9 cellular contexts compared by ENCODE assay signal in genomic region chr16:3364774-3365427, GRCh38. TPM values are rescaled to one million over a fixed set of nuclear protein-coding genes. Genes with fewer than 3 reads are reported as not detected.
DNase-seq lines count a peak whose midpoint lies in the region; ATAC-seq and TF ChIP-seq lines count a peak whose summit lies in the region.
"Had no signal": no experiment of that assay in that cellular context is flagged by ENCODE, and none has a peak within 500 bp of the region (broad histone marks: within the 10 kb centered on the region; RNA-seq: fewer than 3 reads in every experiment).

No MANE protein-coding gene starts in this region.

- peaks cover 13% of the 10 kb centered on the region for H3K4me1 Mint-ChIP-seq in activated naive CD8-positive, alpha-beta T cell treated with anti-CD3 and anti-CD28 coated beads, Interleukin-2, amount 50 U/mL, for 24 hours
- H3K4me1 Mint-ChIP-seq: neural crest cell had no signal

- intact Hi-C loops in left cardiac atrium (cut with DNase I) (no loop called here), gastrocnemius medialis (cut with DNase I; ENCODE audit: low total_unique reads) (loop anchor here (2.0 kb wide), 1 partner anchor 36 kb away; the partner anchor contains the start of genes ZNF174 and ZSCAN32)

- peak overlapping the region; percentile 67 to 76 (median 73) for H3K27ac ChIP-seq in gastrocnemius medialis

- in situ Hi-C loops in gastrocnemius medialis (cut with MboI; ENCODE audit: low sequenced_read_pairs in 4 of 4): no loop called here

- no peak for TF ChIP-seq CTCF in GM12865 (IDR thresholded peaks at IDR 0.05; ENCODE audit: insufficient read depth, low read depth, low read length, missing control alignments)
- no peak for TF ChIP-seq CTCF in gastrocnemius medialis (IDR thresholded peaks at IDR 0.05 in 4 of 5, conservative IDR thresholded peaks at IDR 0.05 in 1 of 5)

- TF ChIP-seq POLR2A in gastrocnemius medialis (IDR thresholded peaks at IDR 0.05): no peak

- H3K36me3 Mint-ChIP-seq in activated naive CD8-positive, alpha-beta T cell treated with anti-CD3 and anti-CD28 coated beads, Interleukin-2, amount 50 U/mL, for 24 hours (ENCODE audit: low read depth): peaks cover 23% of the 10 kb centered on the region

- H3K27me3 Mint-ChIP-seq in activated naive CD8-positive, alpha-beta T cell treated with anti-CD3 and anti-CD28 coated beads, Interleukin-2, amount 50 U/mL, for 24 hours: peaks cover 9% of the 10 kb centered on the region

- peak overlapping the region; percentile 66 for H3K27ac Mint-ChIP-seq in activated naive CD8-positive, alpha-beta T cell treated with anti-CD3 and anti-CD28 coated beads, Interleukin-2, amount 50 U/mL, for 24 hours

- peak; percentile 96 for ATAC-seq in activated naive CD8-positive, alpha-beta T cell treated with anti-CD3 and anti-CD28 coated beads, Interleukin-2, amount 50 U/mL, for 24 hours
- ATAC-seq in left cardiac atrium: peak; percentile 99 to 100
- peak; percentile 82 to 87 for ATAC-seq in gastrocnemius medialis

- H3K4me3 Mint-ChIP-seq in activated naive CD8-positive, alpha-beta T cell treated with anti-CD3 and anti-CD28 coated beads, Interleukin-2, amount 50 U/mL, for 24 hours: peak overlapping the region; percentile 80
- H3K4me3 Mint-ChIP-seq: neural crest cell had no signal

- no peaks in the 10 kb centered on the region for H3K27me3 ChIP-seq in gastrocnemius medialis

- no peaks in the 10 kb centered on the region for H3K4me1 ChIP-seq in gastrocnemius medialis

- DNase-seq in GM12865 (ENCODE audit: low read depth): peak; percentile 93
- peak; percentile 87 for DNase-seq in HT-29 (ENCODE audit: low spot score)
- peak; percentile 80 for DNase-seq in T follicular helper cell (ENCODE audit: low read depth)
- DNase-seq in activated naive CD8-positive, alpha-beta T cell treated with anti-CD3 and anti-CD28 coated beads, Interleukin-2, amount 50 U/mL, for 24 hours: peak; percentile 84
- DNase-seq in left cardiac atrium: peak; percentile 95
- DNase-seq in gastrocnemius medialis: peak; percentile 53 to 71
- DNase-seq in NCI-H526 (lab: John Stamatoyannopoulos, UW): no peak
- no peak for DNase-seq in DMS79 treated with DMSO at 0.1 percent for 48 hours (lab: John Stamatoyannopoulos, UW)

- H3K9me3 ChIP-seq in gastrocnemius medialis: peaks cover 0 to 22% (median 2%) of the 10 kb centered on the region in 3 donors

- peaks cover 14% of the 10 kb centered on the region for H3K9me3 Mint-ChIP-seq in activated naive CD8-positive, alpha-beta T cell treated with anti-CD3 and anti-CD28 coated beads, Interleukin-2, amount 50 U/mL, for 24 hours

- no peaks in the 10 kb centered on the region for H3K36me3 ChIP-seq in gastrocnemius medialis

- H3K4me3 ChIP-seq in GM12865 (ENCODE audit: low read depth, low read length): peak overlapping the region; percentile 50
- H3K4me3 ChIP-seq in gastrocnemius medialis: peak overlapping the region; percentile 33 to 61 (median 58)

RNA-seq across cellular contexts. Expression of gene OR2C1, which starts 9.2 kb away (rescaled TPM):
- total RNA-seq in HT-29 (2014; rRNA removed; shearing (Covaris generic)): not detected in 2 replicates
- total RNA-seq in left cardiac atrium (under 1 TPM in 1 of 2 donors, not detected in 1; 0.18 TPM), gastrocnemius medialis (not detected)

RNA-seq across cellular contexts. Expression of gene ZSCAN32, which starts 35.9 kb away (rescaled TPM):
- total RNA-seq in HT-29 (2014; rRNA removed; shearing (Covaris generic)): 9.0 and 9.8 TPM in 2 replicates
- total RNA-seq in left cardiac atrium: 1 to 10 TPM; 7.1 to 9.4 TPM
- total RNA-seq in gastrocnemius medialis: 1 to 10 TPM; 4.0 to 6.5 (median 4.7) TPM

RNA-seq across cellular contexts. Expression of gene ZNF174, which starts 36.1 kb away (rescaled TPM):
- total RNA-seq in HT-29 (2014; rRNA removed; shearing (Covaris generic)): 6.6 and 13.9 TPM in 2 replicates
- total RNA-seq in left cardiac atrium (1 to 10 TPM; 8.6 TPM), gastrocnemius medialis (10 to 100 TPM in 2 of 4 donors, 1 to 10 TPM in 2; 6.7 to 15.6 (median 9.6) TPM)

RNA-seq across cellular contexts. Expression of gene ZNF75A, which starts 59.6 kb away (rescaled TPM):
- 0.41 and 0.91 TPM in 2 replicates for total RNA-seq in HT-29 (2014; rRNA removed; shearing (Covaris generic))
- total RNA-seq in left cardiac atrium: 10 to 100 TPM; 16.4 to 23.0 TPM
- total RNA-seq in gastrocnemius medialis: 10 to 100 TPM in 3 of 4 donors, 1 to 10 TPM in 1; 5.5 to 13.2 (median 12.5) TPM

RNA-seq across cellular contexts. Expression of gene TIGD7, which starts 59.7 kb away (rescaled TPM):
- not detected in 2 replicates for total RNA-seq in HT-29 (2014; rRNA removed; shearing (Covaris generic))
- total RNA-seq in left cardiac atrium (1 to 10 TPM; 6.3 to 9.8 TPM), gastrocnemius medialis (1 to 10 TPM; 2.5 to 8.1 (median 4.4) TPM)

Comparison
In these comparisons a context has a peak if more than half of its experiments do, and no peak if none do; other contexts are left out.
1. DNase-seq: peak in GM12865 (single experiment), HT-29 (single experiment), T follicular helper cell (single experiment), activated naive CD8-positive, alpha-beta T cell treated with anti-CD3 and anti-CD28 coated beads, Interleukin-2, amount 50 U/mL, for 24 hours (single experiment), left cardiac atrium (single experiment) and gastrocnemius medialis (2 of 2); none in NCI-H526 (0 of 2) and DMS79 treated with DMSO at 0.1 percent for 48 hours (single experiment).
2. Peak in every context shown above with its lines, with median percentiles within 50 percentile points of each other: ATAC-seq.